8 cellular contexts compared by ENCODE assay signal in the genomic region with DNA sequence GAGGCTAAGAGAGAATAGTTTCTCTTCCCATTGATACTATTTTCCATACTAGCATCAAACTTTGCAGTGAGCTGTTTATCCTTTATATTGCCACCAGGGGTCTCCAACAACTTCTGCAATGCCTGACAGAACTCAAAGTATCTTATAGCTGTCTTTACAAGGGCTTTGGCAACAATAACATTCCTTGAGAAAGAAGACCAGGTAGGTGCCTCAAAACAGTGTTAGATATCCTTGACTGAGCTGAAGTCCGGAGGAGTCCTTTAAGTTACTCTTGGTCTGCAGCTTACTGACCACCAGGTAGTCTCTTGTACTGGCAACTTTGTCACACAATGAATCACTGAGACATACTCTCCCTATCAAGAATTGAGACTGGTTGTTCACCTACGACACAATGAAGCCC.
DNase-seq lines count a peak whose midpoint lies in the region; ATAC-seq and TF ChIP-seq lines count a peak whose summit lies in the region.

No MANE protein-coding gene starts in this region.

- peak; percentile 72 for TF ChIP-seq CTCF in brain microvascular endothelial cell (IDR thresholded peaks at IDR 0.05; ENCODE audit: low read depth, low read length, missing control alignments)

- in situ Hi-C loops in brain microvascular endothelial cell (cut with HindIII; ENCODE audit: low pct_ligation_motif_present, low sequenced_read_pairs), result no loop called here

- H3K27me3 ChIP-seq in brain microvascular endothelial cell (replicated peaks), result no peaks in the 10 kb centered on the region

- H3K36me3 ChIP-seq in brain microvascular endothelial cell (replicated peaks), result no peaks in the 10 kb centered on the region

- peak; percentile 39 for DNase-seq in DMS153 treated with DMSO at 0.1 percent for 48 hours (lab: John Stamatoyannopoulos, UW; ENCODE audit: unreplicated experiment)
- no peak for DNase-seq in DMS153 (lab: John Stamatoyannopoulos, UW)
- DNase-seq in NOMO-1 treated with DMSO at 0.1 percent for 48 hours (lab: John Stamatoyannopoulos, UW; ENCODE audit: unreplicated experiment), result peak; percentile 46
- DNase-seq in brain microvascular endothelial cell, result peak; percentile 66
- DNase-seq in kidney glomerular epithelial cell (lab: John Stamatoyannopoulos, UW), result peak; percentile 72
- DNase-seq in superior temporal gyrus (ENCODE audit: extremely low spot score), result no peak

- ATAC-seq in GM18873 (IDR thresholded peaks at IDR 0.05; ENCODE audit: low FRiP score, unreplicated experiment), result peak; percentile 87
- ATAC-seq in HG03066 (IDR thresholded peaks at IDR 0.05; ENCODE audit: low read depth, unreplicated experiment), result peak; percentile 93

- no peak overlapping the region for H3K27ac ChIP-seq in brain microvascular endothelial cell

- H3K4me3 ChIP-seq in brain microvascular endothelial cell (ENCODE audit: low read depth, low read length), result no peak overlapping the region

Comparison
In these comparisons a context has a peak if more than half of its experiments do, and no peak if none do; other contexts are left out.
1. DNase-seq: peak in DMS153 treated with DMSO at 0.1 percent for 48 hours (single experiment), NOMO-1 treated with DMSO at 0.1 percent for 48 hours (single experiment), brain microvascular endothelial cell (single experiment) and kidney glomerular epithelial cell (single experiment); none in DMS153 (single experiment) and superior temporal gyrus (single experiment).